Comparison of ENCODE assay signal across 9 cellular contexts in genomic region chr5:141430332-141431113, GRCh38. TPM values are rescaled to one million over a fixed set of nuclear protein-coding genes. Genes with fewer than 3 reads are reported as not detected.
A peak's percentile ranks its signal among the peaks of the same experiment; 100 is the strongest.
DNase-seq lines count a peak whose midpoint lies in the region; ATAC-seq, FAIRE-seq and TF ChIP-seq lines count a peak whose summit lies in the region.
"Had no signal": no experiment of that assay in that cellular context is flagged by ENCODE, and none has a peak within 500 bp of the region (broad histone marks: within the 10 kb centered on the region; RNA-seq: fewer than 3 reads in every experiment).

TSS of gene PCDHGA12 (plus strand) at chr5:141430507. CDS start at chr5:141430760, 253 bp downstream.

- no peaks in the 10 kb centered on the region for H4K20me1 ChIP-seq in astrocyte (ENCODE audit: insufficient read depth, low read length)

- no peaks in the 10 kb centered on the region for H3K36me3 ChIP-seq in astrocyte (ENCODE audit: insufficient read depth, low read length)
- no peaks in the 10 kb centered on the region for H3K36me3 ChIP-seq in kidney (ENCODE audit: control insufficient read depth in 1 of 2, insufficient read depth in 2 of 2, low read length in 2 of 2)
- no peaks in the 10 kb centered on the region for H3K36me3 ChIP-seq in thymus (ENCODE audit: control insufficient read depth, insufficient read depth)

- peak within 1 kb of the TSS; percentile 23 for H2AFZ ChIP-seq in astrocyte (ENCODE audit: low read depth, low read length)

- H3K27ac ChIP-seq in astrocyte (ENCODE audit: low read depth, low read length) (peak within 1 kb of the TSS; percentile 28), kidney (ENCODE audit: low read depth in 2 of 2, low read length in 2 of 2) (no peak within 1 kb of the TSS), thymus (ENCODE audit: low read depth) (no peak within 1 kb of the TSS)
- H3K27ac ChIP-seq: KMS-11 had no signal

- H3K4me3 ChIP-seq in astrocyte (ENCODE audit: insufficient read depth, low read depth, low read length) (peak within 1 kb of the TSS; percentile 49), kidney (ENCODE audit: low read length in 2 of 2) (peak within 1 kb of the TSS; percentile 1 to 39), thymus (ENCODE audit: low read length) (peak within 1 kb of the TSS; percentile 14)

- intact Hi-C loops in kidney (cut with DNase I) = no loop called here

- DNase-seq in Ammon's horn (ENCODE audit: low spot score) (peak; percentile 29), astrocyte (ENCODE audit: low read depth) (peak; percentile 77), kidney (no peak), NCI-H1930 (lab: John Stamatoyannopoulos, UW) (no peak), GM12891 (ENCODE audit: insufficient read length, low spot score) (no peak)

- peaks cover 60% of the 10 kb centered on the region for H3K36me3 Mint-ChIP-seq in astrocyte (ENCODE audit: low read depth, unreplicated experiment)

- FAIRE-seq in astrocyte (lab: Jason Lieb, UNC) (no peak), kidney (lab: Jason Lieb, UNC) (no peak), GM12891 (lab: Jason Lieb, UNC) (no peak)

- no peaks in the 10 kb centered on the region for H3K4me1 Mint-ChIP-seq in astrocyte (ENCODE audit: low read depth, unreplicated experiment)

- H3K27ac Mint-ChIP-seq in astrocyte (ENCODE audit: unreplicated experiment) = no peak within 1 kb of the TSS

- H3K4me1 ChIP-seq in astrocyte (ENCODE audit: insufficient read depth, low read length) (no peaks in the 10 kb centered on the region), kidney (ENCODE audit: control insufficient read depth in 1 of 2, insufficient read depth in 1 of 2, low read depth in 1 of 2, low read length in 2 of 2) (no peaks in the 10 kb centered on the region), thymus (ENCODE audit: control insufficient read depth, insufficient read depth, low read length) (no peaks in the 10 kb centered on the region)

- peaks cover 4% of the 10 kb centered on the region for H3K79me2 ChIP-seq in astrocyte (ENCODE audit: insufficient read depth, low read length)

- H3K27me3 Mint-ChIP-seq in astrocyte (ENCODE audit: low read depth, unreplicated experiment) = no peaks in the 10 kb centered on the region

- no peaks in the 10 kb centered on the region for H3K27me3 ChIP-seq in astrocyte (ENCODE audit: insufficient read depth, low read length)
- peaks cover 18% of the 10 kb centered on the region for H3K27me3 ChIP-seq in thymus (ENCODE audit: control insufficient read depth, insufficient read depth)

- TF ChIP-seq POLR2A in GM12891 (IDR thresholded peaks at IDR 0.05; ENCODE audit: low read depth, low read length) = no peak

- peaks cover 35% of the 10 kb centered on the region for H3K9me3 Mint-ChIP-seq in astrocyte (ENCODE audit: unreplicated experiment)

- H3K9ac ChIP-seq in astrocyte (ENCODE audit: low read length) = peak within 1 kb of the TSS; percentile 56
- no peak within 1 kb of the TSS for H3K9ac ChIP-seq in kidney (ENCODE audit: low read length in 2 of 2)
- H3K9ac ChIP-seq: KMS-11 had no signal

- ATAC-seq in GM19035 (IDR thresholded peaks at IDR 0.05; ENCODE audit: unreplicated experiment) (peak; percentile 83), HG03457 (IDR thresholded peaks at IDR 0.05; ENCODE audit: unreplicated experiment) (peak; percentile 94)

- peaks cover 45% of the 10 kb centered on the region for H3K9me3 ChIP-seq in astrocyte (ENCODE audit: insufficient read depth, low read depth, low read length)
- peaks cover 29 to 69% of the 10 kb centered on the region in 2 donors for H3K9me3 ChIP-seq in kidney (ENCODE audit: control insufficient read depth in 1 of 2, low read length in 2 of 2)
- peaks cover 17% of the 10 kb centered on the region for H3K9me3 ChIP-seq in thymus (ENCODE audit: control insufficient read depth)

- 16% methylated on average over 33 of the region's 33 CpGs for WGBS in thymus

- TF ChIP-seq CTCF in astrocyte (IDR thresholded peaks at IDR 0.05; ENCODE audit: insufficient read depth, low read depth, low read length) = peak; percentile 58
- TF ChIP-seq CTCF in kidney (IDR thresholded peaks at IDR 0.05; ENCODE audit: borderline replicate concordance, extremely low read depth, insufficient read depth) = peak; percentile 34

- no peak within 1 kb of the TSS for H3K4me3 Mint-ChIP-seq in astrocyte (ENCODE audit: unreplicated experiment)

- H3K4me2 ChIP-seq in astrocyte (ENCODE audit: low read length) = peak within 1 kb of the TSS; percentile 70
- H3K4me2 ChIP-seq: KMS-11 had no signal

TF ChIP-seq in GM12891, 5 proteins besides CTCF, POLR2A, EP300 and RAD21:
- TF ChIP-seq PAX5 (IDR thresholded peaks at IDR 0.05; ENCODE audit: insufficient read depth, low read length, severe bottlenecking) (no peak), POLR2AphosphoS5 (IDR thresholded peaks at IDR 0.05; ENCODE audit: low read depth, low read length) (no peak), TAF1 (IDR thresholded peaks at IDR 0.05; ENCODE audit: low read depth, low read length) (no peak), SPI1 (IDR thresholded peaks at IDR 0.05; ENCODE audit: low read depth, low read length) (no peak), POU2F2 (IDR thresholded peaks at IDR 0.05; ENCODE audit: low read depth, low read length) (no peak)

RNA-seq across cellular contexts. Expression of gene PCDHGA12, which starts in this region (rescaled TPM):
- 1.2 and 1.6 TPM in 2 replicates for total RNA-seq in astrocyte
- total RNA-seq in kidney = 4.0 TPM
- polyA plus RNA-seq in kidney (ENCODE audit: insufficient read depth, low read depth, low replicate concordance) = 0.24 TPM
- polyA plus RNA-seq in thymus = 0.71 TPM
- not detected for polyA plus RNA-seq in GM12891 (2012; ENCODE audit: low read depth, missing spikeins)

Comparison
In these comparisons a context has a peak if more than half of its experiments do, and no peak if none do; other contexts are left out.
1. DNase-seq: peak in Ammon's horn (single experiment) and astrocyte (single experiment); none in kidney (single experiment), NCI-H1930 (0 of 2) and GM12891 (single experiment).
2. Peak in every context shown above with its lines, with median percentiles within 50 percentile points of each other: H3K4me3 ChIP-seq.